2 cellular contexts compared by ENCODE assay signal in genomic region chr1:15703562-15703961, GRCh38.
A peak's percentile ranks its signal among the peaks of the same experiment; 100 is the strongest.
TF ChIP-seq lines count a peak whose summit lies in the region.

No MANE protein-coding gene starts in this region.

TF ChIP-seq in liver, 16 proteins besides CTCF, POLR2A, EP300 and RAD21:
- TF ChIP-seq NR2F2 (IDR thresholded peaks at IDR 0.05), result peak; percentile 31
- no peak for TF ChIP-seq FOXA2 (IDR thresholded peaks at IDR 0.05)
- TF ChIP-seq, protein P1, sequence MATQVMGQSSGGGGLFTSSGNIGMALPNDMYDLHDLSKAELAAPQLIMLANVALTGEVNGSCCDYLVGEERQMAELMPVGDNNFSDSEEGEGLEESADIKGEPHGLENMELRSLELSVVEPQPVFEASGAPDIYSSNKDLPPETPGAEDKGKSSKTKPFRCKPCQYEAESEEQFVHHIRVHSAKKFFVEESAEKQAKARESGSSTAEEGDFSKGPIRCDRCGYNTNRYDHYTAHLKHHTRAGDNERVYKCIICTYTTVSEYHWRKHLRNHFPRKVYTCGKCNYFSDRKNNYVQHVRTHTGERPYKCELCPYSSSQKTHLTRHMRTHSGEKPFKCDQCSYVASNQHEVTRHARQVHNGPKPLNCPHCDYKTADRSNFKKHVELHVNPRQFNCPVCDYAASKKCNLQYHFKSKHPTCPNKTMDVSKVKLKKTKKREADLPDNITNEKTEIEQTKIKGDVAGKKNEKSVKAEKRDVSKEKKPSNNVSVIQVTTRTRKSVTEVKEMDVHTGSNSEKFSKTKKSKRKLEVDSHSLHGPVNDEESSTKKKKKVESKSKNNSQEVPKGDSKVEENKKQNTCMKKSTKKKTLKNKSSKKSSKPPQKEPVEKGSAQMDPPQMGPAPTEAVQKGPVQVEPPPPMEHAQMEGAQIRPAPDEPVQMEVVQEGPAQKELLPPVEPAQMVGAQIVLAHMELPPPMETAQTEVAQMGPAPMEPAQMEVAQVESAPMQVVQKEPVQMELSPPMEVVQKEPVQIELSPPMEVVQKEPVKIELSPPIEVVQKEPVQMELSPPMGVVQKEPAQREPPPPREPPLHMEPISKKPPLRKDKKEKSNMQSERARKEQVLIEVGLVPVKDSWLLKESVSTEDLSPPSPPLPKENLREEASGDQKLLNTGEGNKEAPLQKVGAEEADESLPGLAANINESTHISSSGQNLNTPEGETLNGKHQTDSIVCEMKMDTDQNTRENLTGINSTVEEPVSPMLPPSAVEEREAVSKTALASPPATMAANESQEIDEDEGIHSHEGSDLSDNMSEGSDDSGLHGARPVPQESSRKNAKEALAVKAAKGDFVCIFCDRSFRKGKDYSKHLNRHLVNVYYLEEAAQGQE (IDR thresholded peaks at IDR 0.05), result peak; percentile 79
- TF ChIP-seq YY1 (IDR thresholded peaks at IDR 0.05), result no peak
- TF ChIP-seq RXRA (IDR thresholded peaks at IDR 0.05), result no peak

TF ChIP-seq in HepG2, 621 proteins besides CTCF, POLR2A, EP300 and RAD21:
- no peak for TF ChIP-seq ZEB1 (IDR thresholded peaks at IDR 0.05; ENCODE audit: insufficient replicate concordance, low read depth)
- TF ChIP-seq ATM (IDR thresholded peaks at IDR 0.05; ENCODE audit: borderline replicate concordance), result no peak
- no peak for TF ChIP-seq REPIN1 (CRISPR knock-in tag; IDR thresholded peaks at IDR 0.05; ENCODE audit: borderline replicate concordance, low read depth)
- no peak for TF ChIP-seq ZNF839 (CRISPR knock-in tag; IDR thresholded peaks at IDR 0.05; ENCODE audit: borderline replicate concordance)
TF ChIP-seq in HepG2: peak in this region for 0.
